In the genomic region with DNA sequence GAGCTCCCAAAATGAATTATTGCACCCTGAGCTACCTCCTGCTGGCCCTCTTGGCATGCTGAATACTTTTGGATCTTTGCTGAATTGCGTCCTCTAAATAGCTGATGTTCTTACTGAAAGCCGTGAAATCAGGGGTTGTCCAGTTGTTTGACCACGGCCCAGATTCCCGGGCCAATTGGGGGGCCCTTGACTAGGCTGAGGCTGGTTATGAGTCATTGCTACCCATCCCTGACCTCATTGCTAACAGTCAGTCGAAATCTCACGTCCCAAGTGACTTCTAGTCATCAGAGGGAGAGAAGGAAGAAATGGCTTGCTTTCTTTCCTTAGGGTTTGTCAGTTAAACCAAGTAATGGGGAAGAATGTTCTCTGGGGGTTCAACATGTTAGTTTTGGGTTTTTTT, we compare ENCODE assay signal across 2 cellular contexts.
TF ChIP-seq lines count a peak whose summit lies in the region.

No MANE protein-coding gene starts in this region.

TF ChIP-seq in HepG2, 621 proteins besides CTCF, POLR2A, EP300 and RAD21 (continued from another document):
- no peak for TF ChIP-seq ZNF367 (CRISPR knock-in tag; IDR thresholded peaks at IDR 0.05; ENCODE audit: borderline replicate concordance)

TF ChIP-seq in WTC11, 78 proteins besides CTCF, POLR2A, EP300 and RAD21 (continued from another document):
- TF ChIP-seq, protein P1, sequence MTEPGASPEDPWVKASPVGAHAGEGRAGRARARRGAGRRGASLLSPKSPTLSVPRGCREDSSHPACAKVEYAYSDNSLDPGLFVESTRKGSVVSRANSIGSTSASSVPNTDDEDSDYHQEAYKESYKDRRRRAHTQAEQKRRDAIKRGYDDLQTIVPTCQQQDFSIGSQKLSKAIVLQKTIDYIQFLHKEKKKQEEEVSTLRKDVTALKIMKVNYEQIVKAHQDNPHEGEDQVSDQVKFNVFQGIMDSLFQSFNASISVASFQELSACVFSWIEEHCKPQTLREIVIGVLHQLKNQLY (CRISPR knock-in tag; IDR thresholded peaks at IDR 0.05) = no peak
- no peak for TF ChIP-seq SOX15 (CRISPR knock-in tag; IDR thresholded peaks at IDR 0.05)
- no peak for TF ChIP-seq SP1 (CRISPR knock-in tag; conservative IDR thresholded peaks at IDR 0.05)
- TF ChIP-seq, protein P2, sequence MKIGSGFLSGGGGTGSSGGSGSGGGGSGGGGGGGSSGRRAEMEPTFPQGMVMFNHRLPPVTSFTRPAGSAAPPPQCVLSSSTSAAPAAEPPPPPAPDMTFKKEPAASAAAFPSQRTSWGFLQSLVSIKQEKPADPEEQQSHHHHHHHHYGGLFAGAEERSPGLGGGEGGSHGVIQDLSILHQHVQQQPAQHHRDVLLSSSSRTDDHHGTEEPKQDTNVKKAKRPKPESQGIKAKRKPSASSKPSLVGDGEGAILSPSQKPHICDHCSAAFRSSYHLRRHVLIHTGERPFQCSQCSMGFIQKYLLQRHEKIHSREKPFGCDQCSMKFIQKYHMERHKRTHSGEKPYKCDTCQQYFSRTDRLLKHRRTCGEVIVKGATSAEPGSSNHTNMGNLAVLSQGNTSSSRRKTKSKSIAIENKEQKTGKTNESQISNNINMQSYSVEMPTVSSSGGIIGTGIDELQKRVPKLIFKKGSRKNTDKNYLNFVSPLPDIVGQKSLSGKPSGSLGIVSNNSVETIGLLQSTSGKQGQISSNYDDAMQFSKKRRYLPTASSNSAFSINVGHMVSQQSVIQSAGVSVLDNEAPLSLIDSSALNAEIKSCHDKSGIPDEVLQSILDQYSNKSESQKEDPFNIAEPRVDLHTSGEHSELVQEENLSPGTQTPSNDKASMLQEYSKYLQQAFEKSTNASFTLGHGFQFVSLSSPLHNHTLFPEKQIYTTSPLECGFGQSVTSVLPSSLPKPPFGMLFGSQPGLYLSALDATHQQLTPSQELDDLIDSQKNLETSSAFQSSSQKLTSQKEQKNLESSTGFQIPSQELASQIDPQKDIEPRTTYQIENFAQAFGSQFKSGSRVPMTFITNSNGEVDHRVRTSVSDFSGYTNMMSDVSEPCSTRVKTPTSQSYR (CRISPR knock-in tag; IDR thresholded peaks at IDR 0.05) = no peak
- TF ChIP-seq, protein P3, sequence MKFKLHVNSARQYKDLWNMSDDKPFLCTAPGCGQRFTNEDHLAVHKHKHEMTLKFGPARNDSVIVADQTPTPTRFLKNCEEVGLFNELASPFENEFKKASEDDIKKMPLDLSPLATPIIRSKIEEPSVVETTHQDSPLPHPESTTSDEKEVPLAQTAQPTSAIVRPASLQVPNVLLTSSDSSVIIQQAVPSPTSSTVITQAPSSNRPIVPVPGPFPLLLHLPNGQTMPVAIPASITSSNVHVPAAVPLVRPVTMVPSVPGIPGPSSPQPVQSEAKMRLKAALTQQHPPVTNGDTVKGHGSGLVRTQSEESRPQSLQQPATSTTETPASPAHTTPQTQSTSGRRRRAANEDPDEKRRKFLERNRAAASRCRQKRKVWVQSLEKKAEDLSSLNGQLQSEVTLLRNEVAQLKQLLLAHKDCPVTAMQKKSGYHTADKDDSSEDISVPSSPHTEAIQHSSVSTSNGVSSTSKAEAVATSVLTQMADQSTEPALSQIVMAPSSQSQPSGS (CRISPR knock-in tag; IDR thresholded peaks at IDR 0.05; ENCODE audit: borderline replicate concordance, low read depth) = no peak
- TF ChIP-seq, protein P4, sequence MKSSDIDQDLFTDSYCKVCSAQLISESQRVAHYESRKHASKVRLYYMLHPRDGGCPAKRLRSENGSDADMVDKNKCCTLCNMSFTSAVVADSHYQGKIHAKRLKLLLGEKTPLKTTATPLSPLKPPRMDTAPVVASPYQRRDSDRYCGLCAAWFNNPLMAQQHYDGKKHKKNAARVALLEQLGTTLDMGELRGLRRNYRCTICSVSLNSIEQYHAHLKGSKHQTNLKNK (CRISPR knock-in tag; IDR thresholded peaks at IDR 0.05) = no peak
- TF ChIP-seq JAZF1 (CRISPR knock-in tag; IDR thresholded peaks at IDR 0.05) = no peak
TF ChIP-seq in WTC11: peak in this region for 0.
